ENCODE assay signal across 20 cellular contexts in genomic region chr13:111937763-111938375, GRCh38.
DNase-seq lines count a peak whose midpoint lies in the region; ATAC-seq and TF ChIP-seq lines count a peak whose summit lies in the region.
"Had no signal": no experiment of that assay in that cellular context is flagged by ENCODE, and none has a peak within 500 bp of the region (broad histone marks: within the 10 kb centered on the region; RNA-seq: fewer than 3 reads in every experiment).

No MANE protein-coding gene starts in this region.

- TF ChIP-seq POLR2A in erythroblast (IDR thresholded peaks at IDR 0.05; ENCODE audit: low read length) = no peak

- H4K20me1 ChIP-seq in H9 (ENCODE audit: control insufficient read depth, insufficient read depth, insufficient read length) (no peaks in the 10 kb centered on the region), Karpas-422 (ENCODE audit: insufficient read depth, low read depth, low read length) (no peaks in the 10 kb centered on the region)
- H4K20me1 ChIP-seq: BLaER1 had no signal

- H3K4ac ChIP-seq in H9 (ENCODE audit: low read depth, low read length) = no peak overlapping the region

- no peaks in the 10 kb centered on the region; a peak in 1 of 7 replicates for H3K36me3 Mint-ChIP-seq in H9 (ENCODE audit: insufficient read depth in 1 of 3, low read depth in 3 of 3)
- H3K36me3 Mint-ChIP-seq: naive thymus-derived CD4-positive, alpha-beta T cell had no signal

- H3K4me2 ChIP-seq in H9 (ENCODE audit: insufficient read depth, insufficient read length, low read length) = no peak overlapping the region
- no peak overlapping the region for H3K4me2 ChIP-seq in Karpas-422 (ENCODE audit: low read depth, low read length, poor library complexity, severe bottlenecking)
- H3K4me2 ChIP-seq: BLaER1 had no signal

- H3K18ac ChIP-seq in H9 (ENCODE audit: insufficient read length, low read depth, low read length) = no peak overlapping the region

- no CpG with 5 or more reads among the region's 9 CpGs for WGBS in H9 (ENCODE audit: extremely low coverage, insufficient read length, low lambda C conversion rate)

- H4K5ac ChIP-seq in H9 (ENCODE audit: insufficient read length, low read depth, low read length) = no peak overlapping the region

- no peak overlapping the region for H2BK15ac ChIP-seq in H9 (ENCODE audit: low read depth, low read length)

- peaks cover 63% of the 10 kb centered on the region for H3K27me3 Mint-ChIP-seq in H9 (ENCODE audit: low read depth)

- H3K27ac ChIP-seq in H9 (ENCODE audit: insufficient read length, low read depth, low read length) (no peak overlapping the region), Karpas-422 (ENCODE audit: low read length) (no peak overlapping the region)
- H3K27ac ChIP-seq: adrenal gland, BLaER1, lower lobe of right lung, skin epidermis, tibial artery, VCaP had no signal

- no peak overlapping the region for H3K56ac ChIP-seq in H9 (ENCODE audit: insufficient read length, low read depth, low read length)

- H3K14ac ChIP-seq in H9 (ENCODE audit: insufficient read depth, low read length) = peak overlapping the region; percentile 56

- no peaks in the 10 kb centered on the region for H3K79me2 ChIP-seq in H9 (ENCODE audit: insufficient read depth, low read length)
- no peaks in the 10 kb centered on the region for H3K79me2 ChIP-seq in Karpas-422 (ENCODE audit: low read length)

- H3K23ac ChIP-seq in H9 (ENCODE audit: insufficient read length, low read depth, low read length) = no peak overlapping the region

- H2BK120ac ChIP-seq in H9 (ENCODE audit: low read depth, low read length, poor library complexity, severe bottlenecking) = no peak overlapping the region

- no peak overlapping the region for H3K4me3 ChIP-seq in Karpas-422 (ENCODE audit: low read length)
- H3K4me3 ChIP-seq: adrenal gland, BLaER1, lower lobe of right lung, skin epidermis, tibial artery had no signal

- H4K91ac ChIP-seq in H9 (ENCODE audit: insufficient read length, low read depth, low read length) = no peak overlapping the region

- H3K9ac ChIP-seq in H9 (ENCODE audit: extremely low read depth, insufficient read length, low read length) (no peak overlapping the region), Karpas-422 (ENCODE audit: low read length) (no peak overlapping the region)
- H3K9ac ChIP-seq: BLaER1 had no signal

- no peak overlapping the region for H3K27ac Mint-ChIP-seq in H9
- H3K27ac Mint-ChIP-seq: activated T-helper 17 cell treated with anti-CD3 and anti-CD28 coated beads, Interleukin-2, amount 50 U/mL, for 72 hours; naive thymus-derived CD4-positive, alpha-beta T cell had no signal

- H3K79me1 ChIP-seq in H9 (ENCODE audit: insufficient read depth, low read depth, low read length, poor library complexity, severe bottlenecking) = no peaks in the 10 kb centered on the region

- H2BK20ac ChIP-seq in H9 (ENCODE audit: low read depth, low read length, poor library complexity, severe bottlenecking) = no peak overlapping the region

- no peaks in the 10 kb centered on the region for H3K23me2 ChIP-seq in H9 (ENCODE audit: insufficient read length, low read depth, low read length, poor library complexity, severe bottlenecking)

- DNase-seq in DMS153 (lab: John Stamatoyannopoulos, UW) = peak; percentile 86
- DNase-seq in H9 = peak; percentile 24
- DNase-seq in NCI-H748 (lab: John Stamatoyannopoulos, UW; ENCODE audit: unreplicated experiment) = peak; percentile 75
- peak; percentile 29 for DNase-seq in left kidney (ENCODE audit: low read depth, low spot score)
- DNase-seq in Karpas-422 = no peak
- DNase-seq in dermis blood vessel endothelial cell = no peak
- no peak for DNase-seq in erythroblast (lab: John Stamatoyannopoulos, UW)
- DNase-seq: activated CD4-positive, alpha-beta T cell treated with anti-CD3 and anti-CD28 coated beads, Interleukin-2, amount 50 U/mL, for 48 hours; DMS53; KBM-7; lower lobe of right lung; naive thymus-derived CD4-positive, alpha-beta T cell; NCI-H1694 treated with DMSO at 0.1 percent for 48 hours; tibial artery had no signal

- no peak for TF ChIP-seq CTCF in H9 (conservative IDR thresholded peaks at IDR 0.05)

- no peak for ATAC-seq in GM21381 (IDR thresholded peaks at IDR 0.05; ENCODE audit: unreplicated experiment)
- ATAC-seq: activated T-helper 17 cell treated with anti-CD3 and anti-CD28 coated beads, Interleukin-2, amount 50 U/mL, for 72 hours; lower lobe of right lung; naive thymus-derived CD4-positive, alpha-beta T cell had no signal

- H3K9me3 Mint-ChIP-seq in H9 = peaks cover 4 to 10% of the 10 kb centered on the region in 2 experiments
- H3K9me3 Mint-ChIP-seq: activated T-helper 17 cell treated with anti-CD3 and anti-CD28 coated beads, Interleukin-2, amount 50 U/mL, for 72 hours had no signal

- H3K9me3 ChIP-seq in H9 (ENCODE audit: control insufficient read depth, low read depth, low read length) (no peaks in the 10 kb centered on the region), Karpas-422 (ENCODE audit: low read length) (no peaks in the 10 kb centered on the region)
- H3K9me3 ChIP-seq: adrenal gland, BLaER1, lower lobe of right lung had no signal

- H3K27me3 ChIP-seq in H9 (ENCODE audit: insufficient read depth, low read length) (no peaks in the 10 kb centered on the region), Karpas-422 (ENCODE audit: low read length) (no peaks in the 10 kb centered on the region)
- H3K27me3 ChIP-seq: BLaER1 had no signal

- no peak overlapping the region for H3T11ph ChIP-seq in H9 (ENCODE audit: low read length)

- no peak overlapping the region for H2BK12ac ChIP-seq in H9 (ENCODE audit: insufficient read length, low read depth, low read length)

- H3K4me3 Mint-ChIP-seq in H9 = no peak overlapping the region
- H3K4me3 Mint-ChIP-seq: activated T-helper 17 cell treated with anti-CD3 and anti-CD28 coated beads, Interleukin-2, amount 50 U/mL, for 72 hours; naive thymus-derived CD4-positive, alpha-beta T cell had no signal

- no peak overlapping the region for H4K8ac ChIP-seq in H9 (replicated peaks; ENCODE audit: insufficient read length, low read depth, low read length)

- H2BK5ac ChIP-seq in H9 (ENCODE audit: insufficient read length, low read length) = no peak overlapping the region

- H3K4me1 ChIP-seq in H9 (ENCODE audit: insufficient read depth, low read length) = no peaks in the 10 kb centered on the region
- H3K4me1 ChIP-seq in Karpas-422 (ENCODE audit: low read length) = no peaks in the 10 kb centered on the region
- H3K4me1 ChIP-seq: adrenal gland, BLaER1, lower lobe of right lung, tibial artery had no signal

- no peaks in the 10 kb centered on the region for H3K36me3 ChIP-seq in Karpas-422 (ENCODE audit: insufficient read depth, low read length)
- H3K36me3 ChIP-seq: adrenal gland, BLaER1, lower lobe of right lung, tibial artery had no signal

- no peak overlapping the region for H2AK5ac ChIP-seq in H9 (ENCODE audit: insufficient read length, low read length)

- peaks cover 16 to 19% of the 10 kb centered on the region in 2 experiments for H3K4me1 Mint-ChIP-seq in H9
- H3K4me1 Mint-ChIP-seq: activated T-helper 17 cell treated with anti-CD3 and anti-CD28 coated beads, Interleukin-2, amount 50 U/mL, for 72 hours had no signal

- H3K9me2 ChIP-seq in Karpas-422 (replicated peaks; ENCODE audit: insufficient read depth, low read length) = no peaks in the 10 kb centered on the region

- H2AFZ ChIP-seq in H9 (ENCODE audit: low read length) (no peak overlapping the region), Karpas-422 (ENCODE audit: low read length) (no peak overlapping the region)

Comparison
In these comparisons a context has a peak if more than half of its experiments do, and no peak if none do; other contexts are left out.
1. DNase-seq: peak in DMS153 (single experiment), H9 (single experiment), NCI-H748 (single experiment) and left kidney (single experiment); none in Karpas-422 (single experiment), dermis blood vessel endothelial cell (single experiment) and erythroblast (0 of 2).